Comparison of ENCODE assay signal across 21 cellular contexts in genomic region chr4:169907705-169908104, GRCh38.
"Had no signal": no experiment of that assay in that cellular context is flagged by ENCODE, and none has a peak within 500 bp of the region (broad histone marks: within the 10 kb centered on the region; RNA-seq: fewer than 3 reads in every experiment).

No MANE protein-coding gene starts in this region.

- H3K27ac ChIP-seq: coronary artery, dorsolateral prefrontal cortex, esophagus squamous epithelium, gastrocnemius medialis, heart right ventricle, left lung, lower lobe of right lung had no signal

- H3K9me3 ChIP-seq: esophagus squamous epithelium, gastrocnemius medialis, heart right ventricle, left lung, lower lobe of right lung, mucosa of descending colon had no signal

- H3K36me3 ChIP-seq: esophagus squamous epithelium, gastrocnemius medialis, heart right ventricle, left lung, lower lobe of right lung had no signal

- DNase-seq: dermis blood vessel endothelial cell; dorsolateral prefrontal cortex; effector CD4-positive, alpha-beta T cell; effector memory CD4-positive, alpha-beta T cell; esophagus squamous epithelium; foreskin fibroblast; foreskin melanocyte; gastrocnemius medialis; glutamatergic neuron; head of caudate nucleus; heart right ventricle; hippocampal formation; left cardiac atrium; left lung; left ventricle myocardium superior; lower lobe of right lung; mesenchymal stem cell; mucosa of descending colon had no signal

- H3K27me3 ChIP-seq: dorsolateral prefrontal cortex, esophagus squamous epithelium, gastrocnemius medialis, left lung had no signal

- ATAC-seq: esophagus mucosa, gastrocnemius medialis, heart right ventricle, left cardiac atrium, left lung, left ventricle myocardium superior, lower lobe of right lung, mucosa of descending colon had no signal

- H3K36me3 Mint-ChIP-seq: mesothelial cell of epicardium had no signal

- H3K4me1 ChIP-seq: esophagus squamous epithelium, gastrocnemius medialis, heart right ventricle, left lung, lower lobe of right lung had no signal

- H3K4me3 ChIP-seq: coronary artery, dorsolateral prefrontal cortex, esophagus squamous epithelium, gastrocnemius medialis, heart right ventricle, left lung, lower lobe of right lung, mucosa of descending colon had no signal

- H3K4me3 Mint-ChIP-seq: mesothelial cell of epicardium had no signal

- H3K9me3 Mint-ChIP-seq: mesothelial cell of epicardium had no signal

- H3K27ac Mint-ChIP-seq: mesothelial cell of epicardium had no signal
